In genomic region chr1:203401151-203401550, GRCh38 we compare ENCODE assay signal across 22 cellular contexts. TPM values are rescaled to one million over a fixed set of nuclear protein-coding genes. Genes with fewer than 3 reads are reported as not detected.
DNase-seq lines count a peak whose midpoint lies in the region; ATAC-seq, FAIRE-seq and TF ChIP-seq lines count a peak whose summit lies in the region.
"Had no signal": no experiment of that assay in that cellular context is flagged by ENCODE, and none has a peak within 500 bp of the region (broad histone marks: within the 10 kb centered on the region; RNA-seq: fewer than 3 reads in every experiment).

No MANE protein-coding gene starts in this region.

- H4K8ac ChIP-seq in H9 (replicated peaks; ENCODE audit: insufficient read length, low read depth, low read length): no peak overlapping the region

- no peak overlapping the region for H2BK12ac ChIP-seq in H9 (ENCODE audit: insufficient read length, low read depth, low read length)

- no peak overlapping the region for H2BK5ac ChIP-seq in H9 (ENCODE audit: insufficient read length, low read length)

- H3K14ac ChIP-seq in H9 (ENCODE audit: insufficient read depth, low read length): no peak overlapping the region; the same call in 1 of the 2 replicates

- H4K91ac ChIP-seq in H9 (ENCODE audit: insufficient read length, low read depth, low read length): no peak overlapping the region

- no peak overlapping the region for H3K18ac ChIP-seq in H9 (ENCODE audit: insufficient read length, low read depth, low read length)

- H2AFZ ChIP-seq in H9 (ENCODE audit: low read length): no peak overlapping the region

- no peaks in the 10 kb centered on the region for H3K23me2 ChIP-seq in H9 (ENCODE audit: insufficient read length, low read depth, low read length, poor library complexity, severe bottlenecking)

- no peak overlapping the region for H3K9ac ChIP-seq in H9 (ENCODE audit: extremely low read depth, insufficient read length, low read length)

- H3K4ac ChIP-seq in H9 (ENCODE audit: low read depth, low read length): no peak overlapping the region

- no peaks in the 10 kb centered on the region for H3K79me2 ChIP-seq in H9 (ENCODE audit: insufficient read depth, low read length)

- no peak for TF ChIP-seq CTCF in H9 (conservative IDR thresholded peaks at IDR 0.05)
- no peak for TF ChIP-seq CTCF in brain (conservative IDR thresholded peaks at IDR 0.05)
- no peak for TF ChIP-seq CTCF in nephron (IDR thresholded peaks at IDR 0.05; ENCODE audit: unreplicated experiment in 3 of 3)
- TF ChIP-seq CTCF in suprapubic skin (IDR thresholded peaks at IDR 0.05): no peak

- H2BK15ac ChIP-seq in H9 (ENCODE audit: low read depth, low read length): no peak overlapping the region

- FAIRE-seq in H54 (lab: Jason Lieb, UNC): no peak
- FAIRE-seq: GM12892, kidney, TTC549 had no signal

- no peak overlapping the region for H3T11ph ChIP-seq in H9 (ENCODE audit: low read length)

- H3K36me3 ChIP-seq in suprapubic skin: no peaks in the 10 kb centered on the region
- H3K36me3 ChIP-seq: brain microvascular endothelial cell, colonic mucosa, ovary had no signal

- H3K4me1 ChIP-seq in H9 (ENCODE audit: insufficient read depth, low read length) (no peaks in the 10 kb centered on the region), suprapubic skin (peaks cover 28% of the 10 kb centered on the region)
- H3K4me1 ChIP-seq: colonic mucosa had no signal

- H3K9me3 Mint-ChIP-seq in H9 (no peaks in the 10 kb centered on the region), brain (peaks cover 0 to 3% (median 0%) of the 10 kb centered on the region in 5 experiments), nephron (no peaks in the 10 kb centered on the region)
- H3K9me3 Mint-ChIP-seq: activated CD4-positive, alpha-beta memory T cell treated with anti-CD3 and anti-CD28 coated beads, Interleukin-2, amount 10 ng/mL, durations not matched to agents 7 days and 5 days; activated naive CD8-positive, alpha-beta T cell treated with anti-CD3 and anti-CD28 coated beads, Interleukin-2, amount 10 ng/mL, durations not matched to agents 7 days and 5 days; IgD-negative memory B cell; memory B cell had no signal

- H3K27me3 ChIP-seq in H9 (ENCODE audit: insufficient read depth, low read length) (no peaks in the 10 kb centered on the region), suprapubic skin (no peaks in the 10 kb centered on the region)
- H3K27me3 ChIP-seq: colonic mucosa, ovary had no signal

- no peak overlapping the region for H2AK5ac ChIP-seq in H9 (ENCODE audit: insufficient read length, low read length)

- ATAC-seq in HG03354 (IDR thresholded peaks at IDR 0.05; ENCODE audit: poor library complexity, severe bottlenecking, unreplicated experiment): no peak

- H3K56ac ChIP-seq in H9 (ENCODE audit: insufficient read length, low read depth, low read length): peak overlapping the region; percentile 55

- H3K4me3 ChIP-seq in suprapubic skin: no peak overlapping the region
- H3K4me3 ChIP-seq: colonic mucosa, ovary had no signal

- no peak overlapping the region for H3K23ac ChIP-seq in H9 (ENCODE audit: insufficient read length, low read depth, low read length)

- TF ChIP-seq POLR2A in suprapubic skin (IDR thresholded peaks at IDR 0.05): no peak
- TF ChIP-seq POLR2A in H54 (IDR thresholded peaks at IDR 0.05; ENCODE audit: low read depth, low read length): no peak

- no peaks in the 10 kb centered on the region for H4K20me1 ChIP-seq in H9 (ENCODE audit: control insufficient read depth, insufficient read depth, insufficient read length)

- no peak overlapping the region for H4K5ac ChIP-seq in H9 (ENCODE audit: insufficient read length, low read depth, low read length)

- H2BK20ac ChIP-seq in H9 (ENCODE audit: low read depth, low read length, poor library complexity, severe bottlenecking): no peak overlapping the region

- H3K9me3 ChIP-seq in H9 (ENCODE audit: control insufficient read depth, low read depth, low read length) (no peaks in the 10 kb centered on the region), suprapubic skin (no peaks in the 10 kb centered on the region)
- H3K9me3 ChIP-seq: colonic mucosa, ovary had no signal

- H3K27ac Mint-ChIP-seq in H9: no peak overlapping the region
- H3K27ac Mint-ChIP-seq in brain: peak overlapping the region in 3 of 5 experiments; percentile 33 to 77 (median 54)
- peak overlapping the region; percentile 21 to 93 (median 70) for H3K27ac Mint-ChIP-seq in nephron
- H3K27ac Mint-ChIP-seq: activated CD4-positive, alpha-beta memory T cell treated with anti-CD3 and anti-CD28 coated beads, Interleukin-2, amount 10 ng/mL, durations not matched to agents 7 days and 5 days; activated naive CD8-positive, alpha-beta T cell treated with anti-CD3 and anti-CD28 coated beads, Interleukin-2, amount 10 ng/mL, durations not matched to agents 7 days and 5 days; IgD-negative memory B cell; memory B cell had no signal

- WGBS in H9 (ENCODE audit: extremely low coverage, insufficient read length, low lambda C conversion rate): no CpG with 5 or more reads among the region's 4 CpGs
- WGBS in suprapubic skin: 98% methylated on average over 4 of the region's 4 CpGs

- no peak overlapping the region for H3K4me2 ChIP-seq in H9 (ENCODE audit: insufficient read depth, insufficient read length, low read length)

- H3K36me3 Mint-ChIP-seq in H9 (ENCODE audit: insufficient read depth in 1 of 3, low read depth in 3 of 3): no peaks in the 10 kb centered on the region
- no peaks in the 10 kb centered on the region for H3K36me3 Mint-ChIP-seq in brain
- no peaks in the 10 kb centered on the region for H3K36me3 Mint-ChIP-seq in nephron (ENCODE audit: low read depth)
- H3K36me3 Mint-ChIP-seq: activated naive CD8-positive, alpha-beta T cell treated with anti-CD3 and anti-CD28 coated beads, Interleukin-2, amount 10 ng/mL, durations not matched to agents 7 days and 5 days; IgD-negative memory B cell; memory B cell had no signal

- H3K27ac ChIP-seq in H9 (ENCODE audit: insufficient read length, low read depth, low read length) (no peak overlapping the region), suprapubic skin (peak overlapping the region; percentile 61)
- H3K27ac ChIP-seq: brain microvascular endothelial cell, colonic mucosa, ovary, RWPE1 had no signal

- no peak overlapping the region for H3K4me3 Mint-ChIP-seq in H9
- H3K4me3 Mint-ChIP-seq in brain: peak overlapping the region in 1 of 5 experiments; percentile 13
- no peak overlapping the region for H3K4me3 Mint-ChIP-seq in nephron
- H3K4me3 Mint-ChIP-seq: activated CD4-positive, alpha-beta memory T cell treated with anti-CD3 and anti-CD28 coated beads, Interleukin-2, amount 10 ng/mL, durations not matched to agents 7 days and 5 days; activated naive CD8-positive, alpha-beta T cell treated with anti-CD3 and anti-CD28 coated beads, Interleukin-2, amount 10 ng/mL, durations not matched to agents 7 days and 5 days; IgD-negative memory B cell; memory B cell had no signal

- DNase-seq in H9 (no peak), suprapubic skin (ENCODE audit: low spot score in 2 of 2) (no peak), H54 (ENCODE audit: insufficient read length, low spot score) (no peak), RKO (ENCODE audit: low spot score) (no peak)
- DNase-seq: activated CD4-positive, alpha-beta memory T cell treated with anti-CD3 and anti-CD28 coated beads, Interleukin-2, amount 10 ng/mL, durations not matched to agents 7 days and 5 days; activated CD4-positive, CD25-positive, alpha-beta regulatory T cell treated with anti-CD3 and anti-CD28 coated beads, Interleukin-2, amount 50 U/mL, for 72 hours; activated naive CD8-positive, alpha-beta T cell treated with anti-CD3 and anti-CD28 coated beads, Interleukin-2, amount 10 ng/mL, durations not matched to agents 7 days and 5 days; brain microvascular endothelial cell; colonic mucosa; kidney; NCI-H2081; NCI-H226; ovary; stimulated activated CD8-positive, alpha-beta memory T cell treated with anti-CD3 and anti-CD28 coated beads, Interleukin-4, amount 100 ng/mL, for 48 hours had no signal

- no peaks in the 10 kb centered on the region for H3K79me1 ChIP-seq in H9 (ENCODE audit: insufficient read depth, low read depth, low read length, poor library complexity, severe bottlenecking)

- no peak overlapping the region for H2BK120ac ChIP-seq in H9 (ENCODE audit: low read depth, low read length, poor library complexity, severe bottlenecking)

- H3K4me1 Mint-ChIP-seq in H9 (peaks cover 10 to 13% of the 10 kb centered on the region in 2 experiments), brain (peaks cover 24% of the 10 kb centered on the region), nephron (peaks cover 29% of the 10 kb centered on the region)
- H3K4me1 Mint-ChIP-seq: activated CD4-positive, alpha-beta memory T cell treated with anti-CD3 and anti-CD28 coated beads, Interleukin-2, amount 10 ng/mL, durations not matched to agents 7 days and 5 days; activated naive CD8-positive, alpha-beta T cell treated with anti-CD3 and anti-CD28 coated beads, Interleukin-2, amount 10 ng/mL, durations not matched to agents 7 days and 5 days had no signal

- H3K27me3 Mint-ChIP-seq in H9 (ENCODE audit: low read depth) (peaks cover 16% of the 10 kb centered on the region), brain (peaks cover 7% of the 10 kb centered on the region), nephron (ENCODE audit: low read depth) (no peaks in the 10 kb centered on the region)

- no peak for TF ChIP-seq EP300 in suprapubic skin (IDR thresholded peaks at IDR 0.05)

RNA-seq across cellular contexts. Expression of gene FMOD, which starts 50.2 kb away (rescaled TPM):
- not detected in 2 replicates for total RNA-seq in H9 (2021)
- 7.9 TPM for polyA plus RNA-seq in brain (ENCODE audit: insufficient read depth, low read depth, low replicate concordance)
- 10 to 100 TPM; 13.3 to 36.6 (median 22.9) TPM for total RNA-seq in suprapubic skin
- total RNA-seq: activated naive CD8-positive, alpha-beta T cell treated with anti-CD3 and anti-CD28 coated beads, Interleukin-2, amount 10 ng/mL, durations not matched to agents 7 days and 5 days had no signal

Comparison
In these comparisons a context has a peak if more than half of its experiments do, and no peak if none do; other contexts are left out.
1. H3K27ac Mint-ChIP-seq: peak in brain (3 of 5) and nephron (3 of 3); none in H9 (0 of 3).
2. RNA of gene FMOD, which starts 50.2 kb away (total RNA-seq): 13.3 to 36.6 TPM in suprapubic skin; not detected in H9; every median in the first group is over 10 times any median in the second.